Comparison of ENCODE assay signal across 8 cellular contexts in the genomic region with DNA sequence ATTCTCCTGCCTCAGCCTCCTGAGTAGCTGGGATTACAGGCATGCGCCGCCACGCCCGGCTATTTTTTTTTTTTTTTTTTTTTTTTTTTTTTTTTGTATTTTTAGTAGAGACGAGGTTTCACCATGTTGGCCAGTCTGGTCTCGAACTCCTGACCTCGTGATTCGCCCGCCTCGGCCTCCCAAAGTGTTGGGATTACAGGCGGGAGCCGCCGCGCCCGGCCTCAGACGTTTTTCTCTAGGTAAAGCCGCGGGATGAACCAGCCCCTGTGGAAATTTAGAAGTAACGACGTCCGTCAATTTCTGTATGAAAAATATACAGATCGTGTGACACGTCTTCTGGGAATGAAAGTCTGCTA. TPM values are rescaled to one million over a fixed set of nuclear protein-coding genes. Genes with fewer than 3 reads are reported as not detected.
A peak's percentile ranks its signal among the peaks of the same experiment; 100 is the strongest.
DNase-seq lines count a peak whose midpoint lies in the region; ATAC-seq and TF ChIP-seq lines count a peak whose summit lies in the region.
"Not testable (repeated sequence)": the region's sequence is repeated elsewhere in the genome, so short reads cannot be mapped to it uniquely, and the experiment has no call there.

No MANE protein-coding gene starts in this region.

- not testable (repeated sequence) for H3K27me3 ChIP-seq in AG04450 (ENCODE audit: control insufficient read depth, insufficient read depth, low read length)

- H3K9me3 Mint-ChIP-seq in activated B cell treated with CpG ODN at 0.5 μM for 24 hours: peaks cover 17% of the 10 kb centered on the region
- H3K9me3 Mint-ChIP-seq in nephron: peaks cover 50% of the 10 kb centered on the region
- not testable (repeated sequence) for H3K9me3 Mint-ChIP-seq in stimulated activated memory B cell treated with anti-CD40 and anti-IgM and Interleukin-4, amounts not matched to agents 10 μg/mL and 1 μg/mL and 100 μg/mL, for 72 hours

- intact Hi-C loops in activated B cell treated with CpG ODN at 0.5 μM for 24 hours (cut with micrococcal nuclease): loop anchor here (1.0 to 2.0 kb wide), 10 partner anchors 20 to 223 kb away; partner anchors contain the start of genes ANKLE2, CHFR, POLE and PXMP2

- H3K27me3 Mint-ChIP-seq in activated B cell treated with CpG ODN at 0.5 μM for 24 hours; nephron (ENCODE audit: low read depth); stimulated activated memory B cell treated with anti-CD40 and anti-IgM and Interleukin-4, amounts not matched to agents 10 μg/mL and 1 μg/mL and 100 μg/mL, for 72 hours: not testable (repeated sequence)

- H3K27ac ChIP-seq in AG04450 (ENCODE audit: low read depth, low read length): peak overlapping the region; percentile 52

- TF ChIP-seq CTCF in AG04450 (IDR thresholded peaks at IDR 0.05; ENCODE audit: low read depth, low read length); HFF-Myc (IDR thresholded peaks at IDR 0.05; ENCODE audit: low read depth, low read length, missing control alignments); activated B cell treated with CpG ODN at 0.5 μM for 24 hours (IDR thresholded peaks at IDR 0.05); astrocyte of the cerebellum (IDR thresholded peaks at IDR 0.05; ENCODE audit: low read depth, low read length, missing control alignments); epithelial cell of esophagus (IDR thresholded peaks at IDR 0.05; ENCODE audit: insufficient read depth, low read depth, low read length, missing control alignments); nephron (IDR thresholded peaks at IDR 0.05; ENCODE audit: unreplicated experiment in 3 of 3): not testable (repeated sequence)

- peaks cover 38% of the 10 kb centered on the region for H3K9me3 ChIP-seq in AG04450 (ENCODE audit: control insufficient read depth, insufficient read depth, low read length)
- not testable (repeated sequence) for H3K9me3 ChIP-seq in iPS-18c (ENCODE audit: control insufficient read depth, insufficient read depth, low read length)

- CTCF ChIA-PET in AG04450 (lab: Charles Lee); activated B cell treated with CpG ODN at 0.5 μM for 24 hours (lab: Charles Lee): not testable (repeated sequence)

- POLR2A ChIA-PET in AG04450 (lab: Yijun Ruan, JAX): not testable (repeated sequence)
- POLR2A ChIA-PET in activated B cell treated with CpG ODN at 0.5 μM for 24 hours (lab: Charles Lee): interaction anchor here (1.0 to 1.9 kb wide), 9 partner anchors 21 to 223 kb away, joined by 3 to 16 read pairs (median 7); partner anchors contain the start of genes CHFR, GOLGA3, ZNF10 and ZNF26

- H3K4me3 Mint-ChIP-seq in activated B cell treated with CpG ODN at 0.5 μM for 24 hours: peak overlapping the region; percentile 94
- H3K4me3 Mint-ChIP-seq in nephron: peak overlapping the region; percentile 74 to 99 (median 80)
- peak overlapping the region; percentile 90 for H3K4me3 Mint-ChIP-seq in stimulated activated memory B cell treated with anti-CD40 and anti-IgM and Interleukin-4, amounts not matched to agents 10 μg/mL and 1 μg/mL and 100 μg/mL, for 72 hours

- DNase-seq in AG04450 (ENCODE audit: low read depth, low spot score); HFF-Myc (ENCODE audit: extremely low read depth, low read depth); activated B cell treated with CpG ODN at 0.5 μM for 24 hours; epithelial cell of esophagus (ENCODE audit: low read depth): not testable (repeated sequence)
- peak; percentile 8 for DNase-seq in astrocyte of the cerebellum (ENCODE audit: low read depth)

- in situ Hi-C loops in astrocyte of the cerebellum (cut with HindIII; ENCODE audit: low sequenced_read_pairs): not testable (repeated sequence)

- H3K36me3 Mint-ChIP-seq in activated B cell treated with CpG ODN at 0.5 μM for 24 hours (ENCODE audit: low read depth) (peaks cover 11% of the 10 kb centered on the region), nephron (ENCODE audit: low read depth) (peaks cover 32% of the 10 kb centered on the region)
- H3K36me3 Mint-ChIP-seq in stimulated activated memory B cell treated with anti-CD40 and anti-IgM and Interleukin-4, amounts not matched to agents 10 μg/mL and 1 μg/mL and 100 μg/mL, for 72 hours: peaks cover 16% of the 10 kb centered on the region

- not testable (repeated sequence) for ATAC-seq in activated B cell treated with CpG ODN at 0.5 μM for 24 hours (ENCODE audit: low read depth); stimulated activated memory B cell treated with anti-CD40 and anti-IgM and Interleukin-4, amounts not matched to agents 10 μg/mL and 1 μg/mL and 100 μg/mL, for 72 hours

- H3K27ac Mint-ChIP-seq in activated B cell treated with CpG ODN at 0.5 μM for 24 hours: peak overlapping the region; percentile 96
- not testable (repeated sequence) for H3K27ac Mint-ChIP-seq in nephron
- H3K27ac Mint-ChIP-seq in stimulated activated memory B cell treated with anti-CD40 and anti-IgM and Interleukin-4, amounts not matched to agents 10 μg/mL and 1 μg/mL and 100 μg/mL, for 72 hours: peak overlapping the region; percentile 91

- H3K4me3 ChIP-seq in AG04450 (ENCODE audit: low read depth, low read length) (peak overlapping the region; percentile 72), HFF-Myc (replicated peaks; ENCODE audit: low read depth, low read length) (peak overlapping the region; percentile 65), astrocyte of the cerebellum (ENCODE audit: low read depth, low read length) (peak overlapping the region; percentile 61), epithelial cell of esophagus (ENCODE audit: low read length) (peak overlapping the region; percentile 79), iPS-18c (ENCODE audit: insufficient read depth, low read depth, low read length) (peak overlapping the region; percentile 71)

- H3K4me1 Mint-ChIP-seq in activated B cell treated with CpG ODN at 0.5 μM for 24 hours: peaks cover 13% of the 10 kb centered on the region
- not testable (repeated sequence) for H3K4me1 Mint-ChIP-seq in nephron
- peaks cover 13% of the 10 kb centered on the region for H3K4me1 Mint-ChIP-seq in stimulated activated memory B cell treated with anti-CD40 and anti-IgM and Interleukin-4, amounts not matched to agents 10 μg/mL and 1 μg/mL and 100 μg/mL, for 72 hours

RNA-seq across cellular contexts. Expression of gene CHFR, which starts 20.4 kb away (rescaled TPM):
- polyA plus RNA-seq in AG04450 (2011; rRNA removed): 28.4 and 29.2 TPM in 2 replicates
- 61.8 and 64.0 TPM in 2 replicates for polyA minus RNA-seq in AG04450 (2011; rRNA and poly(A)+ RNA removed)
- 89.4 and 108 TPM in 2 replicates for total RNA-seq in activated B cell treated with CpG ODN at 0.5 μM for 24 hours

RNA-seq across cellular contexts. Expression of gene ZNF605, which starts 48.3 kb away (rescaled TPM):
- 8.7 and 13.6 TPM in 2 replicates for polyA plus RNA-seq in AG04450 (2011; rRNA removed)
- polyA minus RNA-seq in AG04450 (2011; rRNA and poly(A)+ RNA removed): 6.9 and 7.9 TPM in 2 replicates
- 12.2 and 15.4 TPM in 2 replicates for total RNA-seq in activated B cell treated with CpG ODN at 0.5 μM for 24 hours
